ENCODE assay signal across 17 cellular contexts in the genomic region with DNA sequence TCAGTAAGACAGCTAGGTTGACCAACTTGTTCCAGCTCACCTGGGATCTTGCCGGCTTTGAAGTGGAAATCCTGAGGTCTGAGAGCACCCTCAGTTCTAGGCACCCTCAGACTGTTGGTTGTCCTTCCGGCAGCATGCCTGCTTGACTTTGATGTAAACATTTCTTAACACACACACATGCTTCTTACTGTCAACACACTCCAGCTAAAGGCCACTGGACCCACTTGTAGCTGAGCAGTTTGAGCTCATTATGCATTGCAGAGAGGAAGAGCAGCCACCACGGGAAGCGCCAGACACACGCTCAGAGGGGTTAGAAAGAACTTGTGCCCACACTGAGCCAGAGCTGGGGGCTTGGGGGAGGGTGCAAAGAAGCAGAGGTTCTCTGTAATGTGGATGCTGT. TPM values are rescaled to one million over a fixed set of nuclear protein-coding genes. Genes with fewer than 3 reads are reported as not detected.
DNase-seq lines count a peak whose midpoint lies in the region; ATAC-seq, FAIRE-seq and TF ChIP-seq lines count a peak whose summit lies in the region.
"Had no signal": no experiment of that assay in that cellular context is flagged by ENCODE, and none has a peak within 500 bp of the region (broad histone marks: within the 10 kb centered on the region; RNA-seq: fewer than 3 reads in every experiment).

No MANE protein-coding gene starts in this region.

- H2BK5ac ChIP-seq in mesenchymal stem cell (ENCODE audit: low read depth, low read length, poor library complexity, severe bottlenecking), result no peak overlapping the region

- intact Hi-C loops in sigmoid colon (cut with DNase I), result no loop called here

- H3K27ac ChIP-seq in astrocyte (ENCODE audit: low read depth, low read length) (no peak overlapping the region), mesenchymal stem cell (ENCODE audit: low read length, poor library complexity, severe bottlenecking) (no peak overlapping the region), sigmoid colon (no peak overlapping the region)

- H2BK12ac ChIP-seq in mesenchymal stem cell (ENCODE audit: low read length in 2 of 2), result no peak overlapping the region

- no peaks in the 10 kb centered on the region for H3K79me1 ChIP-seq in mesenchymal stem cell (replicated peaks; ENCODE audit: low read length, poor library complexity, severe bottlenecking)

- 44% methylated on average over 5 of the region's 5 CpGs for WGBS in mesenchymal stem cell
- 63 to 83% methylated on average over 5 of the region's 5 CpGs for WGBS in sigmoid colon, 2 donors

- H3K36me3 ChIP-seq in astrocyte (ENCODE audit: insufficient read depth, low read length), result no peaks in the 10 kb centered on the region
- H3K36me3 ChIP-seq in mesenchymal stem cell (ENCODE audit: control insufficient read depth in 1 of 2, insufficient read depth in 2 of 2, low read depth in 1 of 2, low read length in 2 of 2), result no peaks in the 10 kb centered on the region
- H3K36me3 ChIP-seq in sigmoid colon, result no peaks in the 10 kb centered on the region

- H3K9me3 ChIP-seq in astrocyte (ENCODE audit: insufficient read depth, low read depth, low read length), result no peaks in the 10 kb centered on the region
- peaks cover 4% of the 10 kb centered on the region for H3K9me3 ChIP-seq in mesenchymal stem cell (ENCODE audit: control insufficient read depth, low read length)
- peaks cover 0 to 4% (median 0%) of the 10 kb centered on the region in 4 donors for H3K9me3 ChIP-seq in sigmoid colon

- TF ChIP-seq EP300 in sigmoid colon (IDR thresholded peaks at IDR 0.05), result no peak

- no peak overlapping the region for H3K14ac ChIP-seq in mesenchymal stem cell (ENCODE audit: low read length in 2 of 2)

- TF ChIP-seq POLR2A in sigmoid colon (IDR thresholded peaks at IDR 0.05), result no peak

- no peak overlapping the region for H3K23ac ChIP-seq in mesenchymal stem cell (ENCODE audit: low read length in 2 of 2)

- FAIRE-seq in astrocyte (lab: Jason Lieb, UNC), result no peak
- FAIRE-seq: A204.1, GM12878, GM18507 had no signal

- no peaks in the 10 kb centered on the region for H4K20me1 ChIP-seq in astrocyte (ENCODE audit: insufficient read depth, low read length)

- H3K4me2 ChIP-seq in astrocyte (ENCODE audit: low read length) (no peak overlapping the region), mesenchymal stem cell (ENCODE audit: low read length, poor library complexity, severe bottlenecking) (no peak overlapping the region)

- DNase-seq in activated naive CD8-positive, alpha-beta T cell treated with anti-CD3 and anti-CD28 coated beads, Interleukin-2, amount 10 ng/mL, durations not matched to agents 7 days and 5 days, result no peak
- no peak for DNase-seq in activated naive CD8-positive, alpha-beta T cell treated with anti-CD3 and anti-CD28 coated beads for 36 hours
- DNase-seq in astrocyte (ENCODE audit: low read depth) (no peak), mesenchymal stem cell (peak; percentile 11), sigmoid colon (peak; percentile 5), OCI-M2 (lab: John Stamatoyannopoulos, UW; ENCODE audit: unreplicated experiment) (no peak), NCI-H1694 treated with DMSO at 0.1 percent for 48 hours (lab: John Stamatoyannopoulos, UW) (no peak)
- DNase-seq in effector memory CD8-positive, alpha-beta T cell, result no peak
- DNase-seq: C1 segment of cervical spinal cord; CD4-positive, alpha-beta T cell; DMS79; HCEC 1CT; HFFc6 had no signal

- H3K18ac ChIP-seq in mesenchymal stem cell (ENCODE audit: low read depth in 1 of 2, low read length in 2 of 2), result no peak overlapping the region

- H3K4me1 ChIP-seq in astrocyte (ENCODE audit: insufficient read depth, low read length) (no peaks in the 10 kb centered on the region), mesenchymal stem cell (ENCODE audit: control insufficient read depth, insufficient read depth, low read depth, low read length) (no peaks in the 10 kb centered on the region), sigmoid colon (no peaks in the 10 kb centered on the region)

- H2AFZ ChIP-seq in astrocyte (ENCODE audit: low read depth, low read length) (no peak overlapping the region), mesenchymal stem cell (ENCODE audit: low read depth, low read length) (peak overlapping the region; percentile 44)

- H3K27me3 ChIP-seq in astrocyte (ENCODE audit: insufficient read depth, low read length), result peaks cover 4% of the 10 kb centered on the region
- peaks cover 0 to 5% of the 10 kb centered on the region in 2 experiments for H3K27me3 ChIP-seq in mesenchymal stem cell (ENCODE audit: control insufficient read depth in 1 of 2, insufficient read depth in 1 of 2, low read length in 2 of 2)
- no peaks in the 10 kb centered on the region for H3K27me3 ChIP-seq in sigmoid colon

- POLR2A ChIA-PET in activated naive CD8-positive, alpha-beta T cell treated with anti-CD3 and anti-CD28 coated beads, Interleukin-2, amount 10 ng/mL, durations not matched to agents 7 days and 5 days (lab: Charles Lee), result no interaction called here

- TF ChIP-seq CTCF in astrocyte (IDR thresholded peaks at IDR 0.05; ENCODE audit: insufficient read depth, low read depth, low read length) (no peak), sigmoid colon (IDR thresholded peaks at IDR 0.05) (no peak)

- H2BK15ac ChIP-seq in mesenchymal stem cell (ENCODE audit: low read depth, poor library complexity, severe bottlenecking), result no peak overlapping the region

- peaks cover 1% of the 10 kb centered on the region for H3K36me3 Mint-ChIP-seq in activated naive CD8-positive, alpha-beta T cell treated with anti-CD3 and anti-CD28 coated beads, Interleukin-2, amount 10 ng/mL, durations not matched to agents 7 days and 5 days
- H3K36me3 Mint-ChIP-seq in activated naive CD8-positive, alpha-beta T cell treated with anti-CD3 and anti-CD28 coated beads for 36 hours, result no peaks in the 10 kb centered on the region
- peaks cover 3% of the 10 kb centered on the region for H3K36me3 Mint-ChIP-seq in astrocyte (ENCODE audit: low read depth, unreplicated experiment)
- no peaks in the 10 kb centered on the region for H3K36me3 Mint-ChIP-seq in effector memory CD8-positive, alpha-beta T cell (ENCODE audit: insufficient read depth)

- no peak overlapping the region for H2AK5ac ChIP-seq in mesenchymal stem cell (ENCODE audit: low read length, severe bottlenecking)

- H3K27me3 Mint-ChIP-seq in activated naive CD8-positive, alpha-beta T cell treated with anti-CD3 and anti-CD28 coated beads, Interleukin-2, amount 10 ng/mL, durations not matched to agents 7 days and 5 days, result peaks cover 16% of the 10 kb centered on the region
- peaks cover 4% of the 10 kb centered on the region for H3K27me3 Mint-ChIP-seq in activated naive CD8-positive, alpha-beta T cell treated with anti-CD3 and anti-CD28 coated beads for 36 hours
- peaks cover 13% of the 10 kb centered on the region for H3K27me3 Mint-ChIP-seq in astrocyte (ENCODE audit: low read depth, unreplicated experiment)
- peaks cover 9 to 45% of the 10 kb centered on the region in 2 donors for H3K27me3 Mint-ChIP-seq in effector memory CD8-positive, alpha-beta T cell

- no peak overlapping the region for H4K91ac ChIP-seq in mesenchymal stem cell (ENCODE audit: low read length)

- H3K4me3 Mint-ChIP-seq in activated naive CD8-positive, alpha-beta T cell treated with anti-CD3 and anti-CD28 coated beads, Interleukin-2, amount 10 ng/mL, durations not matched to agents 7 days and 5 days, result no peak overlapping the region
- no peak overlapping the region for H3K4me3 Mint-ChIP-seq in activated naive CD8-positive, alpha-beta T cell treated with anti-CD3 and anti-CD28 coated beads for 36 hours
- H3K4me3 Mint-ChIP-seq in astrocyte (ENCODE audit: unreplicated experiment), result no peak overlapping the region
- H3K4me3 Mint-ChIP-seq in effector memory CD8-positive, alpha-beta T cell, result no peak overlapping the region
- H3K4me3 Mint-ChIP-seq: B cell; CD4-positive, alpha-beta T cell; HFFc6 had no signal

- H4K8ac ChIP-seq in mesenchymal stem cell (ENCODE audit: low read length), result no peak overlapping the region

- no peaks in the 10 kb centered on the region for H3K79me2 ChIP-seq in astrocyte (ENCODE audit: insufficient read depth, low read length)

- peaks cover 6% of the 10 kb centered on the region for H3K9me3 Mint-ChIP-seq in activated naive CD8-positive, alpha-beta T cell treated with anti-CD3 and anti-CD28 coated beads, Interleukin-2, amount 10 ng/mL, durations not matched to agents 7 days and 5 days
- peaks cover 7% of the 10 kb centered on the region for H3K9me3 Mint-ChIP-seq in activated naive CD8-positive, alpha-beta T cell treated with anti-CD3 and anti-CD28 coated beads for 36 hours
- peaks cover 21% of the 10 kb centered on the region for H3K9me3 Mint-ChIP-seq in astrocyte (ENCODE audit: unreplicated experiment)
- no peaks in the 10 kb centered on the region for H3K9me3 Mint-ChIP-seq in effector memory CD8-positive, alpha-beta T cell

- H2BK120ac ChIP-seq in mesenchymal stem cell (ENCODE audit: low read depth, low read length), result no peak overlapping the region

- H3K4me3 ChIP-seq in astrocyte (ENCODE audit: insufficient read depth, low read depth, low read length) (no peak overlapping the region), mesenchymal stem cell (ENCODE audit: insufficient read depth in 1 of 2, low read depth in 1 of 2, low read length in 2 of 2) (no peak overlapping the region), sigmoid colon (no peak overlapping the region)
- H3K4me3 ChIP-seq: GM12878 had no signal

- H3K9ac ChIP-seq in astrocyte (ENCODE audit: low read length) (no peak overlapping the region), mesenchymal stem cell (ENCODE audit: low read length) (no peak overlapping the region)

- H3K4ac ChIP-seq in mesenchymal stem cell (ENCODE audit: low read depth in 1 of 2, low read length in 2 of 2), result no peak overlapping the region

- peak; percentile 39 for ATAC-seq in activated naive CD8-positive, alpha-beta T cell treated with anti-CD3 and anti-CD28 coated beads, Interleukin-2, amount 10 ng/mL, durations not matched to agents 7 days and 5 days (ENCODE audit: low read depth)
- no peak for ATAC-seq in effector memory CD8-positive, alpha-beta T cell (replicated peaks)
- ATAC-seq: GM12878 had no signal

- H3K27ac Mint-ChIP-seq in activated naive CD8-positive, alpha-beta T cell treated with anti-CD3 and anti-CD28 coated beads, Interleukin-2, amount 10 ng/mL, durations not matched to agents 7 days and 5 days, result peak overlapping the region; percentile 28
- no peak overlapping the region for H3K27ac Mint-ChIP-seq in activated naive CD8-positive, alpha-beta T cell treated with anti-CD3 and anti-CD28 coated beads for 36 hours
- peak overlapping the region; percentile 50 for H3K27ac Mint-ChIP-seq in astrocyte (ENCODE audit: unreplicated experiment)
- no peak overlapping the region for H3K27ac Mint-ChIP-seq in effector memory CD8-positive, alpha-beta T cell
- H3K27ac Mint-ChIP-seq: B cell; CD4-positive, alpha-beta T cell; HFFc6 had no signal

- H3K4me1 Mint-ChIP-seq in activated naive CD8-positive, alpha-beta T cell treated with anti-CD3 and anti-CD28 coated beads, Interleukin-2, amount 10 ng/mL, durations not matched to agents 7 days and 5 days, result peaks cover 6% of the 10 kb centered on the region
- peaks cover 4% of the 10 kb centered on the region for H3K4me1 Mint-ChIP-seq in activated naive CD8-positive, alpha-beta T cell treated with anti-CD3 and anti-CD28 coated beads for 36 hours
- no peaks in the 10 kb centered on the region for H3K4me1 Mint-ChIP-seq in astrocyte (ENCODE audit: low read depth, unreplicated experiment)
- H3K4me1 Mint-ChIP-seq in effector memory CD8-positive, alpha-beta T cell (ENCODE audit: low read depth in 2 of 2), result no peaks in the 10 kb centered on the region
- H3K4me1 Mint-ChIP-seq: B cell had no signal

RNA-seq across cellular contexts. Expression of gene TNFAIP2, which starts 55.8 kb away (rescaled TPM):
- total RNA-seq in activated naive CD8-positive, alpha-beta T cell treated with anti-CD3 and anti-CD28 coated beads, Interleukin-2, amount 10 ng/mL, durations not matched to agents 7 days and 5 days, result 1 to 10 TPM; 3.0 TPM
- under 1 TPM; 0.10 to 0.85 TPM for total RNA-seq in activated naive CD8-positive, alpha-beta T cell treated with anti-CD3 and anti-CD28 coated beads for 36 hours
- total RNA-seq in astrocyte (24.9 and 29.5 TPM in 2 replicates), sigmoid colon (10 to 100 TPM; 21.2 to 59.1 (median 36.6) TPM)
- 29.2 TPM for polyA plus RNA-seq in mesenchymal stem cell (2013, experiment 1 of 2)
- 27.7 TPM for polyA plus RNA-seq in mesenchymal stem cell (2013, experiment 2 of 2)
- polyA plus RNA-seq in sigmoid colon, result 10 to 100 TPM; 11.8 to 68.0 (median 28.8) TPM

Comparison
In these comparisons a context has a peak if more than half of its experiments do, and no peak if none do; other contexts are left out.
1. H3K27ac Mint-ChIP-seq: peak in activated naive CD8-positive, alpha-beta T cell treated with anti-CD3 and anti-CD28 coated beads, Interleukin-2, amount 10 ng/mL, durations not matched to agents 7 days and 5 days (single experiment) and astrocyte (single experiment); none in activated naive CD8-positive, alpha-beta T cell treated with anti-CD3 and anti-CD28 coated beads for 36 hours (single experiment) and effector memory CD8-positive, alpha-beta T cell (0 of 2).
2. DNase-seq: peak in mesenchymal stem cell (single experiment) and sigmoid colon (single experiment); none in activated naive CD8-positive, alpha-beta T cell treated with anti-CD3 and anti-CD28 coated beads, Interleukin-2, amount 10 ng/mL, durations not matched to agents 7 days and 5 days (single experiment), activated naive CD8-positive, alpha-beta T cell treated with anti-CD3 and anti-CD28 coated beads for 36 hours (single experiment), astrocyte (single experiment), OCI-M2 (single experiment), effector memory CD8-positive, alpha-beta T cell (0 of 3) and NCI-H1694 treated with DMSO at 0.1 percent for 48 hours (single experiment).